Comparison of ENCODE assay signal across 10 cellular contexts in genomic region chr9:111974092-111974681, GRCh38.
DNase-seq lines count a peak whose midpoint lies in the region; ATAC-seq and TF ChIP-seq lines count a peak whose summit lies in the region.
"Had no signal": no experiment of that assay in that cellular context is flagged by ENCODE, and none has a peak within 500 bp of the region (broad histone marks: within the 10 kb centered on the region; RNA-seq: fewer than 3 reads in every experiment).

No MANE protein-coding gene starts in this region.

- no peaks in the 10 kb centered on the region for H3K9me3 ChIP-seq in CD4-positive, alpha-beta memory T cell (ENCODE audit: control insufficient read depth in 1 of 2, low read length in 2 of 2)

- TF ChIP-seq CTCF in epithelial cell of esophagus (IDR thresholded peaks at IDR 0.05; ENCODE audit: insufficient read depth, low read depth, low read length, missing control alignments) = no peak
- no peak for TF ChIP-seq CTCF in progenitor cell of endocrine pancreas (IDR thresholded peaks at IDR 0.05; ENCODE audit: unreplicated experiment)

- no peaks in the 10 kb centered on the region for H3K27me3 ChIP-seq in CD4-positive, alpha-beta memory T cell (ENCODE audit: insufficient read depth, low read length)

- H3K4me3 Mint-ChIP-seq in progenitor cell of endocrine pancreas (ENCODE audit: low read depth) = no peak overlapping the region
- H3K4me3 Mint-ChIP-seq in CD4-positive, alpha-beta memory T cell = no peak overlapping the region

- no peaks in the 10 kb centered on the region for H3K9me3 Mint-ChIP-seq in progenitor cell of endocrine pancreas (ENCODE audit: low read depth)
- no peaks in the 10 kb centered on the region for H3K9me3 Mint-ChIP-seq in CD4-positive, alpha-beta memory T cell

- H3K36me3 Mint-ChIP-seq in progenitor cell of endocrine pancreas (ENCODE audit: insufficient read depth) = no peaks in the 10 kb centered on the region
- H3K36me3 Mint-ChIP-seq in CD4-positive, alpha-beta memory T cell = no peaks in the 10 kb centered on the region

- H3K27ac ChIP-seq in CD4-positive, alpha-beta memory T cell (ENCODE audit: low read depth, low read length) = no peak overlapping the region
- H3K27ac ChIP-seq: parathyroid adenoma had no signal

- intact Hi-C loops in CD4-positive, alpha-beta memory T cell (cut with micrococcal nuclease) = no loop called here

- no peak overlapping the region for H3K4me3 ChIP-seq in epithelial cell of esophagus (ENCODE audit: low read length)
- H3K4me3 ChIP-seq in CD4-positive, alpha-beta memory T cell (ENCODE audit: low read length in 2 of 2) = no peak overlapping the region

- POLR2A ChIA-PET in CD4-positive, alpha-beta memory T cell (lab: Charles Lee; ENCODE audit: partially characterized antibody) = no interaction called here

- H3K27ac Mint-ChIP-seq in progenitor cell of endocrine pancreas = peak overlapping the region; percentile 54
- no peak overlapping the region for H3K27ac Mint-ChIP-seq in CD4-positive, alpha-beta memory T cell

- H3K36me3 ChIP-seq in CD4-positive, alpha-beta memory T cell (ENCODE audit: insufficient read depth, low read length) = no peaks in the 10 kb centered on the region

- H3K4me1 ChIP-seq in CD4-positive, alpha-beta memory T cell (ENCODE audit: insufficient read depth, low read length) = no peaks in the 10 kb centered on the region
- H3K4me1 ChIP-seq: parathyroid adenoma had no signal

- CTCF ChIA-PET in CD4-positive, alpha-beta memory T cell (lab: Charles Lee; ENCODE audit: partially characterized antibody) = interaction anchor here (1.3 to 4.4 kb wide), 2 partner anchors 100 to 214 kb away, joined by 5 to 22 read pairs; no protein-coding TSS in a partner anchor

- ATAC-seq in GM21390 (IDR thresholded peaks at IDR 0.05; ENCODE audit: unreplicated experiment) = no peak
- ATAC-seq: activated CD4-positive, CD25-positive, alpha-beta regulatory T cell treated with anti-CD3 and anti-CD28 coated beads, Interleukin-2, amount 50 U/mL, for 24 hours had no signal

- DNase-seq in GM03348 (ENCODE audit: low spot score) (peak; percentile 62), NCI-H2196 (lab: John Stamatoyannopoulos, UW; ENCODE audit: unreplicated experiment) (peak; percentile 64), epithelial cell of esophagus (ENCODE audit: low read depth) (peak; percentile 67), progenitor cell of endocrine pancreas (ENCODE audit: low spot score, unreplicated experiment) (no peak), dedifferentiated amniotic fluid mesenchymal stem cell (ENCODE audit: extremely low spot score) (no peak), SK-N-DZ (ENCODE audit: low spot score) (no peak)
- DNase-seq in CD4-positive, alpha-beta memory T cell = no peak

- peaks cover 4% of the 10 kb centered on the region for H3K4me1 Mint-ChIP-seq in progenitor cell of endocrine pancreas (ENCODE audit: low read depth)
- peaks cover 0 to 10% (median 6%) of the 10 kb centered on the region in 4 donors for H3K4me1 Mint-ChIP-seq in CD4-positive, alpha-beta memory T cell

- H3K27me3 Mint-ChIP-seq in progenitor cell of endocrine pancreas = peaks cover 7% of the 10 kb centered on the region
- H3K27me3 Mint-ChIP-seq in CD4-positive, alpha-beta memory T cell = no peaks in the 10 kb centered on the region

Comparison
In these comparisons a context has a peak if more than half of its experiments do, and no peak if none do; other contexts are left out.
1. DNase-seq: peak in GM03348 (single experiment), NCI-H2196 (single experiment) and epithelial cell of esophagus (single experiment); none in progenitor cell of endocrine pancreas (single experiment), CD4-positive, alpha-beta memory T cell (0 of 5), dedifferentiated amniotic fluid mesenchymal stem cell (single experiment) and SK-N-DZ (single experiment).